34 cellular contexts compared by ENCODE assay signal in the genomic region with DNA sequence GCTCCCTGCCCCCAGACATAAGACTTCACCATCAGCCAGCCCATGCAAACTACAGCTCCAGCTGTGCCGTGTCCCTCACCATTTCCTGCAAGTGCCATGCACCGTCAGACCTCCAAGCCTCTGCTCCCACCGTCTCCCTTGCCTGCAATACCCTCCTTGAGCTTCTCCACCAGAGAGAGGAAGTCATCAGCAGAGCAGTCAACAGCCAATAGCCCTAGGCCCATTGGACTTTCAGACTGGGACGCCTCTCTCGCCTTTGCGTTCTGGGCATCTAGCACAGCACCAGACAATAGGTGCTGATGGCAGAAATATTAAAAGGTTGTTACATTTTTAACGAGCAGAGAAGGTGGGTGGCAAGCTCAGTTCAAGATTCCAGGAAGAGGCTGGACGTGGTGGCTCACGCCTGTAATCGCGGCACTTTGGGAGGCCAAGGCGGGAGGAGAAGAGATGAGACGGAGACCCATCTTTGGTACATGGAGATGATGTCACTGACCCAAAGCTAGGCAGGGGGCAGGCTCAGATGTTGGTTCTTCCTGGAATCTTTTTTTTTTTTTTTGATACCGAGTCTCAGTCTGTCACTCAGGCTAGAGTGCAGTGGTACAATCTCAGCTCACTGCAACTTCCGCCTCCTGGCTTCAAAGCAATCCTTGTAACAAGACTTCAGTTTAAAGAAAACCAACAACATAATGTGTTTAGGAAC. TPM values are rescaled to one million over a fixed set of nuclear protein-coding genes. Genes with fewer than 3 reads are reported as not detected.
"Had no signal": no experiment of that assay in that cellular context is flagged by ENCODE, and none has a peak within 500 bp of the region (broad histone marks: within the 10 kb centered on the region; RNA-seq: fewer than 3 reads in every experiment).

No MANE protein-coding gene starts in this region.

- H3K4me3 ChIP-seq: breast epithelium, esophagus squamous epithelium, heart right ventricle, left ventricle myocardium inferior, lung, right atrium auricular region, smooth muscle cell, vagina had no signal

- FAIRE-seq: endometrium, islet of Langerhans had no signal

- H3K9me3 Mint-ChIP-seq: activated B cell treated with CpG ODN at 0.5 μM for 24 hours; activated naive CD4-positive, alpha-beta T cell treated with anti-CD3 and anti-CD28 coated beads, Interleukin-2, amount 50 U/mL, for 24 hours; dendritic cell treated with granulocyte-macrophage colony-stimulating factor and Interleukin-4, amounts not matched to agents 40 ng/mL and 50 ng/mL, for 4 days; nephron progenitor cell; stimulated activated memory B cell treated with anti-CD40 and anti-IgM and Interleukin-4, amounts not matched to agents 10 μg/mL and 1 μg/mL and 100 μg/mL, for 72 hours; stimulated activated naive CD8-positive, alpha-beta T cell treated with anti-CD3 and anti-CD28 coated beads, Interleukin-15, amount 100 ng/mL, for 72 hours; T-helper 2 cell treated with Interferon-gamma antibody and Interleukin-4, amounts not matched to agents 5 μg/mL and 100 μg/mL, for 36 hours; type B pancreatic cell had no signal

- H3K4me2 ChIP-seq: smooth muscle cell had no signal

- H3K27me3 ChIP-seq: breast epithelium, esophagus squamous epithelium, heart right ventricle, right atrium auricular region, vagina had no signal

- H3K27me3 Mint-ChIP-seq: stimulated activated memory B cell treated with anti-CD40 and anti-IgM and Interleukin-4, amounts not matched to agents 10 μg/mL and 1 μg/mL and 100 μg/mL, for 72 hours had no signal

- ATAC-seq: heart right ventricle; stimulated activated memory B cell treated with anti-CD40 and anti-IgM and Interleukin-4, amounts not matched to agents 10 μg/mL and 1 μg/mL and 100 μg/mL, for 72 hours; stimulated activated naive CD8-positive, alpha-beta T cell treated with anti-CD3 and anti-CD28 coated beads, Interleukin-15, amount 100 ng/mL, for 72 hours had no signal

- H3K4me1 Mint-ChIP-seq: activated naive CD4-positive, alpha-beta T cell treated with anti-CD3 and anti-CD28 coated beads, Interleukin-2, amount 50 U/mL, for 24 hours; nephron progenitor cell; stimulated activated memory B cell treated with anti-CD40 and anti-IgM and Interleukin-4, amounts not matched to agents 10 μg/mL and 1 μg/mL and 100 μg/mL, for 72 hours; stimulated activated naive CD8-positive, alpha-beta T cell treated with anti-CD3 and anti-CD28 coated beads, Interleukin-15, amount 100 ng/mL, for 72 hours had no signal

- H3K36me3 ChIP-seq: breast epithelium, esophagus squamous epithelium, heart right ventricle, left ventricle myocardium inferior, right atrium auricular region, vagina had no signal

- H3K4me3 Mint-ChIP-seq: activated B cell treated with CpG ODN at 0.5 μM for 24 hours; activated naive CD4-positive, alpha-beta T cell treated with anti-CD3 and anti-CD28 coated beads, Interleukin-2, amount 50 U/mL, for 24 hours; dendritic cell treated with granulocyte-macrophage colony-stimulating factor and Interleukin-4, amounts not matched to agents 40 ng/mL and 50 ng/mL, for 4 days; nephron progenitor cell; stimulated activated memory B cell treated with anti-CD40 and anti-IgM and Interleukin-4, amounts not matched to agents 10 μg/mL and 1 μg/mL and 100 μg/mL, for 72 hours; stimulated activated naive CD8-positive, alpha-beta T cell treated with anti-CD3 and anti-CD28 coated beads, Interleukin-15, amount 100 ng/mL, for 72 hours; T-helper 2 cell treated with Interferon-gamma antibody and Interleukin-4, amounts not matched to agents 5 μg/mL and 100 μg/mL, for 36 hours; type B pancreatic cell had no signal

- H3K27ac ChIP-seq: epithelial cell of prostate, esophagus squamous epithelium, heart right ventricle, left ventricle myocardium inferior, right atrium auricular region, vagina had no signal

- DNase-seq: activated B cell treated with CpG ODN at 0.5 μM for 24 hours; activated CD4-positive, alpha-beta T cell treated with anti-CD3 and anti-CD28 coated beads, Interleukin-2, amount 50 U/mL, for 4 hours; activated CD8-positive, alpha-beta memory T cell treated with anti-CD3 and anti-CD28 coated beads, Interleukin-2, amount 50 U/mL, for 4 hours; activated T-cell treated with anti-CD3 and anti-CD28 coated beads, Interleukin-2, amount 50 U/mL, for 1 hour; central memory CD4-positive, alpha-beta T cell; esophagus squamous epithelium; foreskin melanocyte; heart right ventricle; left ventricle myocardium inferior; nephron progenitor cell; occipital lobe; stimulated activated CD4-positive, alpha-beta T cell treated with anti-CD3 and anti-CD28 coated beads, Interleukin-1b, Interleukin-23, amount 100 ng/mL, for 48 hours; stimulated activated CD4-positive, alpha-beta T cell treated with anti-CD3 and anti-CD28 coated beads, Interleukin-4, amount 100 ng/mL, for 4 hours; stimulated activated CD8-positive, alpha-beta memory T cell treated with anti-CD3 and anti-CD28 coated beads, Interleukin-4, amount 100 ng/mL, for 48 hours; stimulated activated naive CD8-positive, alpha-beta T cell treated with anti-CD3 and anti-CD28 coated beads, Interleukin-15, amount 100 ng/mL, for 72 hours; substantia nigra; T-helper 1 cell had no signal

- H3K9me3 ChIP-seq: breast epithelium, esophagus squamous epithelium, right atrium auricular region, vagina had no signal

- H3K27ac Mint-ChIP-seq: activated B cell treated with CpG ODN at 0.5 μM for 24 hours; activated naive CD4-positive, alpha-beta T cell treated with anti-CD3 and anti-CD28 coated beads, Interleukin-2, amount 50 U/mL, for 24 hours; dendritic cell treated with granulocyte-macrophage colony-stimulating factor and Interleukin-4, amounts not matched to agents 40 ng/mL and 50 ng/mL, for 4 days; nephron progenitor cell; stimulated activated memory B cell treated with anti-CD40 and anti-IgM and Interleukin-4, amounts not matched to agents 10 μg/mL and 1 μg/mL and 100 μg/mL, for 72 hours; stimulated activated naive CD8-positive, alpha-beta T cell treated with anti-CD3 and anti-CD28 coated beads, Interleukin-15, amount 100 ng/mL, for 72 hours; T-helper 2 cell treated with Interferon-gamma antibody and Interleukin-4, amounts not matched to agents 5 μg/mL and 100 μg/mL, for 36 hours; type B pancreatic cell had no signal

- H3K36me3 Mint-ChIP-seq: activated naive CD4-positive, alpha-beta T cell treated with anti-CD3 and anti-CD28 coated beads, Interleukin-2, amount 50 U/mL, for 24 hours; stimulated activated memory B cell treated with anti-CD40 and anti-IgM and Interleukin-4, amounts not matched to agents 10 μg/mL and 1 μg/mL and 100 μg/mL, for 72 hours; type B pancreatic cell had no signal

RNA-seq across cellular contexts. Expression of a gene that starts 31.9 kb away (rescaled TPM):
- total RNA-seq: activated B cell treated with CpG ODN at 0.5 μM for 24 hours; activated CD8-positive, alpha-beta memory T cell treated with anti-CD3 and anti-CD28 coated beads for 36 hours; breast epithelium; glomerular endothelial cell; heart right ventricle; left ventricle myocardium inferior; mesenteric fat pad; occipital lobe; pulmonary artery endothelial cell; right atrium auricular region; smooth muscle cell; vagina had no signal
- polyA plus RNA-seq: smooth muscle cell had no signal
